ENCODE assay signal across 26 cellular contexts in the genomic region with DNA sequence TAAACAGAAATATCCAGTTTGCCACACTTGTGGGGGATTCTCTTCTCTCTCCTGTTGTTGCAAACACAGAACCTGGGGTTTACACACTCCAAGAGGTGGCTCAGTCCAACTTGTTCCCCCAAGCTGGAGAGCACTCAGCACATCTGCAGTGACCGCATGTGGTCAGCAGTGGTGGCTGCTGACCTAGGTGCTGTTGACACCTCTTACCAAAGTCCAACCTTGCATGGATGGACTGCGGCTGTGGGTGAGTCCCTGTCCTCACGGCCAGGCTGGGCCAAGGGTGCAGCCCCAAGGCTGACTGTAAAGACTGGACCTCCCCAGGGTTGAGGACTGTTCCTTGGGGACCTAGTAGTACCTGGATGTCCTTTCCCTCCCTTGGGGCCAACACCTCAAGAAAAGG. TPM values are rescaled to one million over a fixed set of nuclear protein-coding genes. Genes with fewer than 3 reads are reported as not detected.
A peak's percentile ranks its signal among the peaks of the same experiment; 100 is the strongest.
DNase-seq lines count a peak whose midpoint lies in the region; ATAC-seq, FAIRE-seq and TF ChIP-seq lines count a peak whose summit lies in the region.
"Had no signal": no experiment of that assay in that cellular context is flagged by ENCODE, and none has a peak within 500 bp of the region (broad histone marks: within the 10 kb centered on the region; RNA-seq: fewer than 3 reads in every experiment).

No MANE protein-coding gene starts in this region.

- TF ChIP-seq POLR2A in IMR-90 (IDR thresholded peaks at IDR 0.05; ENCODE audit: low read depth, low read length) = no peak
- no peak for TF ChIP-seq POLR2A in H54 (IDR thresholded peaks at IDR 0.05; ENCODE audit: low read depth, low read length)

- BruUV-seq in IMR-90 (replicated peaks; lab: Mats Ljungman, UMichigan) = no TSS peak

- ATAC-seq in IMR-90 (ENCODE audit: low read depth) (no peak), left lobe of liver (peak; percentile 96)
- ATAC-seq: HCT116 had no signal

- no peak overlapping the region for H3K4ac ChIP-seq in IMR-90 (ENCODE audit: low read depth, low read length)
- H3K4ac ChIP-seq in neuronal stem cell (ENCODE audit: low read length) = no peak overlapping the region

- H3K4me2 ChIP-seq in IMR-90 (ENCODE audit: low read depth, low read length) (no peak overlapping the region), neuronal stem cell (ENCODE audit: insufficient read depth, low read length, poor library complexity, severe bottlenecking) (no peak overlapping the region)

- H3K36me3 ChIP-seq in IMR-90 (ENCODE audit: control insufficient read depth, insufficient read depth, low read length) (peaks cover 10% of the 10 kb centered on the region; the same call in 1 of the 2 replicates), neuronal stem cell (replicated peaks in 1 of 2; ENCODE audit: control insufficient read depth in 2 of 2, insufficient read depth in 2 of 2, low read length in 2 of 2) (peaks cover 16 to 52% of the 10 kb centered on the region in 2 donors)
- H3K36me3 ChIP-seq: SJSA1 had no signal

- dilution Hi-C loops in IMR-90 (cut with HindIII; ENCODE audit: low sequenced_read_pairs, unreplicated experiment) = no loop called here

- H3K27me3 ChIP-seq in IMR-90 (ENCODE audit: control insufficient read depth, insufficient read depth, low read length) (no peaks in the 10 kb centered on the region), neuronal stem cell (ENCODE audit: control insufficient read depth in 3 of 3, insufficient read depth in 3 of 3, low read depth in 1 of 3, low read length in 3 of 3) (no peaks in the 10 kb centered on the region)
- H3K27me3 ChIP-seq: SJSA1 had no signal

- H2AK5ac ChIP-seq in IMR-90 (ENCODE audit: low read depth, low read length) (no peak overlapping the region), neuronal stem cell (ENCODE audit: low read depth, low read length) (no peak overlapping the region)

- H4K20me1 ChIP-seq in IMR-90 (ENCODE audit: insufficient read depth, low read length) = peaks cover 21% of the 10 kb centered on the region

- H3K9ac ChIP-seq in IMR-90 (ENCODE audit: low read depth, low read length) = no peak overlapping the region
- H3K9ac ChIP-seq in neuronal stem cell (ENCODE audit: low read depth, low read length, poor library complexity) = no peak overlapping the region

- H3K23ac ChIP-seq in IMR-90 (ENCODE audit: low read depth, low read length) (no peak overlapping the region), neuronal stem cell (ENCODE audit: low read depth, low read length, poor library complexity) (peak overlapping the region; percentile 55)

- H3K9me3 ChIP-seq in IMR-90 (ENCODE audit: control insufficient read depth, insufficient read depth, low read length) (no peaks in the 10 kb centered on the region), neuronal stem cell (replicated peaks in 1 of 2; ENCODE audit: control insufficient read depth in 2 of 2, insufficient read depth in 1 of 2, low read depth in 1 of 2, low read length in 2 of 2) (peaks cover 0 to 1% of the 10 kb centered on the region in 2 donors)
- H3K9me3 ChIP-seq: Caco-2, SJSA1 had no signal

- 100% methylated on average over 2 of the region's 3 CpGs; no CpG with 5 or more reads in 1 of the 2 experiments for WGBS in IMR-90 (ENCODE audit: extremely low coverage in 2 of 2, insufficient read length in 1 of 2), 2 experiments
- no CpG with 5 or more reads among the region's 3 CpGs for whole genome bisulfite sequencing in neuronal stem cell (ENCODE audit: extremely low coverage in 2 of 2, insufficient read length in 2 of 2, insufficient replicate concordance in 1 of 2), 2 donors

- in situ Hi-C loops in IMR-90 (cut with MboI; ENCODE audit: low sequenced_read_pairs) = no loop called here

- H2BK15ac ChIP-seq in IMR-90 (ENCODE audit: low read depth, low read length) (no peak overlapping the region), neuronal stem cell (ENCODE audit: low read length) (no peak overlapping the region)

- TF ChIP-seq CTCF in IMR-90 (conservative IDR thresholded peaks at IDR 0.05; ENCODE audit: low read depth, low read length) = no peak

- no peak overlapping the region for H2BK5ac ChIP-seq in IMR-90 (ENCODE audit: low read depth, low read length, poor library complexity, severe bottlenecking)
- no peak overlapping the region for H2BK5ac ChIP-seq in neuronal stem cell (ENCODE audit: low read length)

- no peak overlapping the region for H2BK20ac ChIP-seq in IMR-90 (ENCODE audit: low read depth, low read length)

- H3K56ac ChIP-seq in IMR-90 (ENCODE audit: extremely low read depth, insufficient read depth, low read length) = no peak overlapping the region

- DNase-seq in IMR-90 (no peak), left lobe of liver (ENCODE audit: low spot score) (peak; percentile 77), neuronal stem cell (ENCODE audit: low spot score) (no peak), H54 (ENCODE audit: insufficient read length, low spot score) (no peak), NCI-H2196 (lab: John Stamatoyannopoulos, UW; ENCODE audit: unreplicated experiment) (no peak)
- DNase-seq: C1 segment of cervical spinal cord; Caco-2; CD4-positive, alpha-beta memory T cell; KBM-7; MV-4-11; NCI-H1105; NCI-H1436 treated with DMSO at 0.1 percent for 48 hours; NCI-H187 treated with DMSO at 0.1 percent for 48 hours; NCI-H2227 treated with DMSO at 0.1 percent for 48 hours; NCI-H69; Right ventricle myocardium superior; RPMI8226 had no signal

- H4K5ac ChIP-seq in IMR-90 (ENCODE audit: low read depth, low read length) = no peak overlapping the region

- H2AFZ ChIP-seq in IMR-90 (replicated peaks; ENCODE audit: low read length, poor library complexity) (no peak overlapping the region), neuronal stem cell (ENCODE audit: low read length) (no peak overlapping the region)

- H2BK120ac ChIP-seq in IMR-90 (ENCODE audit: low read depth, low read length) (no peak overlapping the region), neuronal stem cell (ENCODE audit: low read depth, low read length) (no peak overlapping the region)

- H3K4me1 ChIP-seq in IMR-90 (ENCODE audit: control insufficient read depth, insufficient read depth, low read length) (peaks cover 4% of the 10 kb centered on the region), neuronal stem cell (ENCODE audit: control insufficient read depth in 2 of 2, insufficient read depth in 1 of 2, low read depth in 1 of 2, low read length in 2 of 2) (peaks cover 2 to 9% of the 10 kb centered on the region in 2 donors)

- CTCF ChIA-PET in IMR-90 (lab: Yijun Ruan, JAX) = no interaction called here

- H3K79me1 ChIP-seq in IMR-90 (ENCODE audit: low read depth in 1 of 2, low read length in 2 of 2) = peaks cover 3 to 17% of the 10 kb centered on the region in 2 experiments
- H3K79me1 ChIP-seq in neuronal stem cell (ENCODE audit: low read depth, low read length) = peaks cover 16% of the 10 kb centered on the region

- POLR2A ChIA-PET in IMR-90 (lab: Charles Lee; ENCODE audit: unreplicated experiment) = interaction anchor here (0.7 kb wide), 1 partner anchor 11 kb away, joined by 3 read pairs; no protein-coding TSS in a partner anchor

- no peak overlapping the region for H4K91ac ChIP-seq in IMR-90 (ENCODE audit: insufficient read depth, low read depth, low read length)
- peak overlapping the region; percentile 56 for H4K91ac ChIP-seq in neuronal stem cell (ENCODE audit: low read depth, low read length, poor library complexity)

- H3K14ac ChIP-seq in IMR-90 (replicated peaks; ENCODE audit: low read depth, low read length) (no peak overlapping the region), neuronal stem cell (ENCODE audit: low read length) (no peak overlapping the region)

- FAIRE-seq in H54 (lab: Jason Lieb, UNC) = no peak
- FAIRE-seq: G401.6, H1 had no signal

- no peak overlapping the region for H4K8ac ChIP-seq in IMR-90 (ENCODE audit: low read depth in 2 of 2, low read length in 2 of 2)
- no peak overlapping the region for H4K8ac ChIP-seq in neuronal stem cell (ENCODE audit: low read depth, low read length)

- intact Hi-C loops in IMR-90 (cut with micrococcal nuclease) = no loop called here

- H2BK12ac ChIP-seq in neuronal stem cell (ENCODE audit: low read length) = no peak overlapping the region

- H3K9me1 ChIP-seq in IMR-90 (ENCODE audit: insufficient read depth, low read length) = peaks cover 14% of the 10 kb centered on the region

- no peak for TF ChIP-seq RAD21 in IMR-90 (IDR thresholded peaks at IDR 0.05; ENCODE audit: low read length)

- H3K4me3 ChIP-seq in IMR-90 (ENCODE audit: insufficient read depth, low read depth, low read length) = no peak overlapping the region
- peak overlapping the region in 1 of 2 donors; percentile 40 for H3K4me3 ChIP-seq in neuronal stem cell (ENCODE audit: low read length in 2 of 2)
- H3K4me3 ChIP-seq: SJSA1 had no signal

- H2AK9ac ChIP-seq in IMR-90 (replicated peaks; ENCODE audit: low read depth, low read length, poor library complexity) = peak overlapping the region; percentile 55

- H3K27ac ChIP-seq in IMR-90 (ENCODE audit: insufficient read depth, low read length) (no peak overlapping the region), neuronal stem cell (replicated peaks; ENCODE audit: low read length) (no peak overlapping the region)
- H3K27ac ChIP-seq: SJSA1 had no signal

- H3K18ac ChIP-seq in IMR-90 (ENCODE audit: low read depth, low read length) (no peak overlapping the region), neuronal stem cell (ENCODE audit: low read length) (no peak overlapping the region)

RNA-seq across cellular contexts. Expression of a gene that starts 6.1 kb away (rescaled TPM):
- total RNA-seq in IMR-90 (2012; rRNA removed) (0.36 and 0.56 TPM in 2 replicates), left lobe of liver (8.4 TPM)
- polyA plus RNA-seq in IMR-90 (2012; rRNA removed) = 4.8 TPM in 2 replicates
- 6.2 and 9.8 TPM in 2 replicates for polyA plus RNA-seq in IMR-90 (2012; cell fraction: cytosol; rRNA removed)
- polyA plus RNA-seq in IMR-90 (2012; cell fraction: nucleus; rRNA removed; ENCODE audit: low replicate concordance) = 2.0 and 6.4 TPM in 2 replicates
- polyA plus RNA-seq in neuronal stem cell (2013, experiment 1 of 2) = 21.3 TPM
- polyA plus RNA-seq in neuronal stem cell (2013, experiment 2 of 2) = 19.6 TPM

RNA-seq across cellular contexts. Expression of a gene that starts 34.1 kb away (rescaled TPM):
- total RNA-seq in IMR-90 (2012; rRNA removed) (not detected in 2 replicates), left lobe of liver (20.2 TPM)
- not detected in 2 replicates for polyA plus RNA-seq in IMR-90 (2012; rRNA removed)
- 0.14 and 0.38 TPM in 2 replicates for polyA plus RNA-seq in IMR-90 (2012; cell fraction: cytosol; rRNA removed)
- polyA plus RNA-seq in IMR-90 (2012; cell fraction: nucleus; rRNA removed; ENCODE audit: low replicate concordance) = not detected in 2 replicates
- not detected for polyA plus RNA-seq in neuronal stem cell (2013, experiment 1 of 2)
- polyA plus RNA-seq in neuronal stem cell (2013, experiment 2 of 2) = not detected
- total RNA-seq: A673, Caco-2, H1, HT1080, LHCN-M2, MCF 10A, SJSA1 had no signal

RNA-seq across cellular contexts. Expression of a gene that starts 39.9 kb away (rescaled TPM):
- not detected in 2 replicates for total RNA-seq in IMR-90 (2012; rRNA removed)
- 0.93 and 1.5 TPM in 2 replicates for polyA plus RNA-seq in IMR-90 (2012; rRNA removed)
- 1.4 TPM in 1 of 2 replicates, not detected in the other for polyA plus RNA-seq in IMR-90 (2012; cell fraction: cytosol; rRNA removed)
- 0.31 and 2.1 TPM in 2 replicates for polyA plus RNA-seq in IMR-90 (2012; cell fraction: nucleus; rRNA removed; ENCODE audit: low replicate concordance)
- total RNA-seq in left lobe of liver = 1.8 TPM
- polyA plus RNA-seq in neuronal stem cell (2013, experiment 1 of 2) = 0.32 TPM
- 0.39 TPM for polyA plus RNA-seq in neuronal stem cell (2013, experiment 2 of 2)
- total RNA-seq: Caco-2, H1, HT1080, LHCN-M2, MCF 10A, NCI-H460, SJSA1 had no signal

RNA-seq across cellular contexts. Expression of a gene that starts 41.9 kb away (rescaled TPM):
- 1.1 and 1.4 TPM in 2 replicates for total RNA-seq in IMR-90 (2012; rRNA removed)
- 12.3 and 13.3 TPM in 2 replicates for polyA plus RNA-seq in IMR-90 (2012; rRNA removed)
- polyA plus RNA-seq in IMR-90 (2012; cell fraction: cytosol; rRNA removed) = 2.6 and 3.7 TPM in 2 replicates
- 85.3 and 103 TPM in 2 replicates for polyA plus RNA-seq in IMR-90 (2012; cell fraction: nucleus; rRNA removed; ENCODE audit: low replicate concordance)
- total RNA-seq in left lobe of liver = 2.3 TPM
- 4.8 TPM for polyA plus RNA-seq in neuronal stem cell (2013, experiment 1 of 2)
- 4.7 TPM for polyA plus RNA-seq in neuronal stem cell (2013, experiment 2 of 2)

RNA-seq across cellular contexts. Expression of a gene that starts 52.8 kb away (rescaled TPM):
- total RNA-seq in IMR-90 (2012; rRNA removed) = 4.8 and 5.0 TPM in 2 replicates
- 9.9 and 13.2 TPM in 2 replicates for polyA plus RNA-seq in IMR-90 (2012; rRNA removed)
- 23.8 and 28.6 TPM in 2 replicates for polyA plus RNA-seq in IMR-90 (2012; cell fraction: cytosol; rRNA removed)
- 7.2 and 13.6 TPM in 2 replicates for polyA plus RNA-seq in IMR-90 (2012; cell fraction: nucleus; rRNA removed; ENCODE audit: low replicate concordance)
- total RNA-seq in left lobe of liver = 13.9 TPM
- 16.9 TPM for polyA plus RNA-seq in neuronal stem cell (2013, experiment 1 of 2)
- 15.6 TPM for polyA plus RNA-seq in neuronal stem cell (2013, experiment 2 of 2)

Comparison
In these comparisons a context has a peak if more than half of its experiments do, and no peak if none do; other contexts are left out.
1. RNA of a gene that starts 34.1 kb away (total RNA-seq): 20.2 TPM in left lobe of liver (single experiment); not detected in IMR-90; every median in the first group is over 10 times any median in the second.